In the genomic region with DNA sequence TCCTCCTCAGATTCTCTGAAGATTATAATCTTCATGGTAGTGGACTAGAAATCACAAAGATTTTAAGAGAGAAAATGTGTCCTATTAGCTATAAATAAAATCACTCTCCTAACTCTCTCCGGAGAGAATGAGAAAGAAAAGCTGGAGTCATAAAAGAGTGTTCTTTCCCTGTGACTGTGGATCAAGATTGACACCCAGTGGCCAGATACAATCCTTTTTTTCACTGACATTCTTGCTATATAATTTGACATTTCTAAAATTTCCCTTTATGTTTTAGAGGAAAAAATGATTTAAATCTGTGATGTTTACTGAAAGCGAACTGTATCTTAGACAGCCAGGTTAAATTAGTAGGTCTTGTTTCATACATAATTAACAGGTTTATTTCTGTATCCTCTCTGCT, we compare ENCODE assay signal across 1 cellular context.
TF ChIP-seq lines count a peak whose summit lies in the region.

No MANE protein-coding gene starts in this region.

TF ChIP-seq in GM23338, 12 proteins besides CTCF, POLR2A, EP300 and RAD21 (continued from another document):
- TF ChIP-seq, protein P1, sequence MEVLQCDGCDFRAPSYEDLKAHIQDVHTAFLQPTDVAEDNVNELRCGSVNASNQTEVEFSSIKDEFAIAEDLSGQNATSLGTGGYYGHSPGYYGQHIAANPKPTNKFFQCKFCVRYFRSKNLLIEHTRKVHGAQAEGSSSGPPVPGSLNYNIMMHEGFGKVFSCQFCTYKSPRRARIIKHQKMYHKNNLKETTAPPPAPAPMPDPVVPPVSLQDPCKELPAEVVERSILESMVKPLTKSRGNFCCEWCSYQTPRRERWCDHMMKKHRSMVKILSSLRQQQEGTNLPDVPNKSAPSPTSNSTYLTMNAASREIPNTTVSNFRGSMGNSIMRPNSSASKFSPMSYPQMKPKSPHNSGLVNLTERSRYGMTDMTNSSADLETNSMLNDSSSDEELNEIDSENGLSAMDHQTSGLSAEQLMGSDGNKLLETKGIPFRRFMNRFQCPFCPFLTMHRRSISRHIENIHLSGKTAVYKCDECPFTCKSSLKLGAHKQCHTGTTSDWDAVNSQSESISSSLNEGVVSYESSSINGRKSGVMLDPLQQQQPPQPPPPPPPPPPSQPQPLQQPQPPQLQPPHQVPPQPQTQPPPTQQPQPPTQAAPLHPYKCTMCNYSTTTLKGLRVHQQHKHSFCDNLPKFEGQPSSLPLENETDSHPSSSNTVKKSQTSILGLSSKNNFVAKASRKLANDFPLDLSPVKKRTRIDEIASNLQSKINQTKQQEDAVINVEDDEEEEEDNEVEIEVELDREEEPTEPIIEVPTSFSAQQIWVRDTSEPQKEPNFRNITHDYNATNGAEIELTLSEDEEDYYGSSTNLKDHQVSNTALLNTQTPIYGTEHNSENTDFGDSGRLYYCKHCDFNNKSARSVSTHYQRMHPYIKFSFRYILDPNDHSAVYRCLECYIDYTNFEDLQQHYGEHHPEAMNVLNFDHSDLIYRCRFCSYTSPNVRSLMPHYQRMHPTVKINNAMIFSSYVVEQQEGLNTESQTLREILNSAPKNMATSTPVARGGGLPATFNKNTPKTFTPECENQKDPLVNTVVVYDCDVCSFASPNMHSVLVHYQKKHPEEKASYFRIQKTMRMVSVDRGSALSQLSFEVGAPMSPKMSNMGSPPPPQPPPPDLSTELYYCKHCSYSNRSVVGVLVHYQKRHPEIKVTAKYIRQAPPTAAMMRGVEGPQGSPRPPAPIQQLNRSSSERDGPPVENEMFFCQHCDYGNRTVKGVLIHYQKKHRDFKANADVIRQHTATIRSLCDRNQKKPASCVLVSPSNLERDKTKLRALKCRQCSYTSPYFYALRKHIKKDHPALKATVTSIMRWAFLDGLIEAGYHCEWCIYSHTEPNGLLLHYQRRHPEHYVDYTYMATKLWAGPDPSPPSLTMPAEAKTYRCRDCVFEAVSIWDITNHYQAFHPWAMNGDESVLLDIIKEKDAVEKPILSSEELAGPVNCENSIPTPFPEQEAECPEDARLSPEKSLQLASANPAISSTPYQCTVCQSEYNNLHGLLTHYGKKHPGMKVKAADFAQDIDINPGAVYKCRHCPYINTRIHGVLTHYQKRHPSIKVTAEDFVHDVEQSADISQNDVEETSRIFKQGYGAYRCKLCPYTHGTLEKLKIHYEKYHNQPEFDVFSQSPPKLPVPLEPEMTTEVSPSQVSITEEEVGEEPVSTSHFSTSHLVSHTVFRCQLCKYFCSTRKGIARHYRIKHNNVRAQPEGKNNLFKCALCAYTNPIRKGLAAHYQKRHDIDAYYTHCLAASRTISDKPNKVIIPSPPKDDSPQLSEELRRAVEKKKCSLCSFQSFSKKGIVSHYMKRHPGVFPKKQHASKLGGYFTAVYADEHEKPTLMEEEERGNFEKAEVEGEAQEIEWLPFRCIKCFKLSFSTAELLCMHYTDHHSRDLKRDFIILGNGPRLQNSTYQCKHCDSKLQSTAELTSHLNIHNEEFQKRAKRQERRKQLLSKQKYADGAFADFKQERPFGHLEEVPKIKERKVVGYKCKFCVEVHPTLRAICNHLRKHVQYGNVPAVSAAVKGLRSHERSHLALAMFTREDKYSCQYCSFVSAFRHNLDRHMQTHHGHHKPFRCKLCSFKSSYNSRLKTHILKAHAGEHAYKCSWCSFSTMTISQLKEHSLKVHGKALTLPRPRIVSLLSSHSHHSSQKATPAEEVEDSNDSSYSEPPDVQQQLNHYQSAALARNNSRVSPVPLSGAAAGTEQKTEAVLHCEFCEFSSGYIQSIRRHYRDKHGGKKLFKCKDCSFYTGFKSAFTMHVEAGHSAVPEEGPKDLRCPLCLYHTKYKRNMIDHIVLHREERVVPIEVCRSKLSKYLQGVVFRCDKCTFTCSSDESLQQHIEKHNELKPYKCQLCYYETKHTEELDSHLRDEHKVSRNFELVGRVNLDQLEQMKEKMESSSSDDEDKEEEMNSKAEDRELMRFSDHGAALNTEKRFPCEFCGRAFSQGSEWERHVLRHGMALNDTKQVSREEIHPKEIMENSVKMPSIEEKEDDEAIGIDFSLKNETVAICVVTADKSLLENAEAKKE (CRISPR knock-in tag; IDR thresholded peaks at IDR 0.05), result no peak
- no peak for TF ChIP-seq EZH2 (IDR thresholded peaks at IDR 0.05; ENCODE audit: low read depth, unreplicated experiment)
- no peak for TF ChIP-seq JUNB (IDR thresholded peaks at IDR 0.05; ENCODE audit: unreplicated experiment)
